In genomic region chr16:88528902-88529318, GRCh38 we compare ENCODE assay signal across 11 cellular contexts.
"Had no signal": no experiment of that assay in that cellular context is flagged by ENCODE, and none has a peak within 500 bp of the region (broad histone marks: within the 10 kb centered on the region; RNA-seq: fewer than 3 reads in every experiment).

No MANE protein-coding gene starts in this region.

- H3K9me3 Mint-ChIP-seq: activated T-helper 1 cell treated with anti-CD3 and anti-CD28 coated beads, Interleukin-12 subunit alpha, Interleukin-12 subunit beta, Interleukin-2, Interleukin-4 antibody, amounts not matched to agents 30 ng/mL and 10 ng/mL and 1 ng/mL, durations not matched to agents 14 hours and 24 hours and 36 hours; stimulated activated naive B cell treated with anti-CD40 and anti-IgM and Interleukin-4, amounts not matched to agents 10 μg/mL and 1 μg/mL and 100 μg/mL, for 72 hours had no signal

- H3K4me3 ChIP-seq: gastroesophageal sphincter, left lung, tibial nerve, vagina had no signal

- H3K4me3 Mint-ChIP-seq: activated CD8-positive, alpha-beta T cell treated with anti-CD3 and anti-CD28 coated beads, Interleukin-2, amount 10 ng/mL, durations not matched to agents 7 days and 5 days; activated T-helper 1 cell treated with anti-CD3 and anti-CD28 coated beads, Interleukin-12 subunit alpha, Interleukin-12 subunit beta, Interleukin-2, Interleukin-4 antibody, amounts not matched to agents 30 ng/mL and 10 ng/mL and 1 ng/mL, durations not matched to agents 14 hours and 24 hours and 36 hours; stimulated activated naive B cell treated with anti-CD40 and anti-IgM and Interleukin-4, amounts not matched to agents 10 μg/mL and 1 μg/mL and 100 μg/mL, for 72 hours had no signal

- H3K27ac ChIP-seq: gastroesophageal sphincter, left lung, tibial nerve, vagina had no signal

- DNase-seq: activated CD4-positive, alpha-beta T cell treated with anti-CD3 and anti-CD28 coated beads for 48 hours; activated CD8-positive, alpha-beta memory T cell treated with anti-CD3 and anti-CD28 coated beads, Interleukin-2, amount 50 U/mL, for 4 hours; activated CD8-positive, alpha-beta T cell treated with anti-CD3 and anti-CD28 coated beads, Interleukin-2, amount 10 ng/mL, durations not matched to agents 7 days and 5 days; stimulated activated naive B cell treated with anti-CD40 and anti-IgM and Interleukin-4, amounts not matched to agents 10 μg/mL and 1 μg/mL and 100 μg/mL, for 72 hours; substantia nigra; T-helper 2 cell had no signal

- H3K36me3 ChIP-seq: left lung had no signal

- H3K27me3 Mint-ChIP-seq: stimulated activated naive B cell treated with anti-CD40 and anti-IgM and Interleukin-4, amounts not matched to agents 10 μg/mL and 1 μg/mL and 100 μg/mL, for 72 hours had no signal

- H3K9me3 ChIP-seq: gastroesophageal sphincter, left lung, tibial nerve, vagina had no signal

- H3K27ac Mint-ChIP-seq: activated CD8-positive, alpha-beta T cell treated with anti-CD3 and anti-CD28 coated beads, Interleukin-2, amount 10 ng/mL, durations not matched to agents 7 days and 5 days; stimulated activated naive B cell treated with anti-CD40 and anti-IgM and Interleukin-4, amounts not matched to agents 10 μg/mL and 1 μg/mL and 100 μg/mL, for 72 hours had no signal

- H3K27me3 ChIP-seq: vagina had no signal

- ATAC-seq: activated CD8-positive, alpha-beta T cell treated with anti-CD3 and anti-CD28 coated beads, Interleukin-2, amount 10 ng/mL, durations not matched to agents 7 days and 5 days; gastroesophageal sphincter; left lung; stimulated activated naive B cell treated with anti-CD40 and anti-IgM and Interleukin-4, amounts not matched to agents 10 μg/mL and 1 μg/mL and 100 μg/mL, for 72 hours had no signal
